Comparison of ENCODE assay signal across 20 cellular contexts in the genomic region with DNA sequence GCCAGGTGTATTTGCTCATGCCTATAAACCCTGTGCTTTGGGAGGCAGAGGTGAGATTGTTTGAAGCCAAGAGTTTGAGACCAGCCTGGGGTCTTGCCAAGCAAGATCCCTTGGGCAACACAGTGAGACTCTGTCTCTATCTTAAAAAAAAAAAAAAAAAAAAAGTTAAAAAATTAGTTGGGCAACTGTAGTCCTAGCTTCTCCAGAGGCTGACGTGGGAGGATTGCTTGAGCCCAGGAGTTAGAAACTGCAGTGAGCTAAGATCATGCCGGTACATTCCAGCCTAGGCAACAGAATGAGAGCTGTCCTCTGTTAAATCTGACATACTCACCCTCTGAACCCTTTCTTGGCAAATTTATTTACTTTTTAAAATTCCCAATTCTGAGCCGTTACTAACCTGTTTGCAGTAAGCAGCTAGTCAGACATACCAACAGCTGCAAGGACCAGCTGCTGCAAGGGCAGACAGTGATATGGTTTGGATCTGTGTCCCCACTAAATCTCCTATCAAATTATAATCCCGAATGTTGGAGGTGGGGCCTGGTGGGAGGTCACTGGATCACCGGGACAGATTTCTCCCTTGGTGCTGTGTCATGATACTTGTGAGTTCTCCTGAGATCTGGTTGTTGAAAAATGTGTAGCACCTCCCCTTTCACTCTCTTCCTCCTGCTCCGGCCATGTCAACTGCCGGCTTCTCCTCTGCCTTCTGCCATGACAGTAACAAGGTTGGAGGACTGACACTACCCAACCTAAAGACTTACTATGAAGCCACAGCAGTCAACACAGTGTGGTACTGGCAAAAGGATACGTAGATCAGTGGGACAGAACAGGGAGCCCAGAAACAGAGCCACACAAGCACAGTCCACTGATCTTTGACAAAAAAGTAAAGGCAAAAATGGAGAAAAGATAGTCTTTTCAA. TPM values are rescaled to one million over a fixed set of nuclear protein-coding genes. Genes with fewer than 3 reads are reported as not detected.
DNase-seq lines count a peak whose midpoint lies in the region; ATAC-seq, FAIRE-seq and TF ChIP-seq lines count a peak whose summit lies in the region.
"Had no signal": no experiment of that assay in that cellular context is flagged by ENCODE, and none has a peak within 500 bp of the region (broad histone marks: within the 10 kb centered on the region; RNA-seq: fewer than 3 reads in every experiment).

No MANE protein-coding gene starts in this region.

- POLR2A ChIA-PET in endothelial cell of umbilical vein (lab: Charles Lee): no interaction called here

- peak; percentile 23 for ATAC-seq in Right ventricle myocardium inferior
- no peak for ATAC-seq in stimulated activated naive B cell treated with anti-CD40 and anti-IgM and Interleukin-4, amounts not matched to agents 10 μg/mL and 1 μg/mL and 100 μg/mL, for 72 hours (replicated peaks)
- ATAC-seq: A549 had no signal

- TF ChIP-seq EP300 in suprapubic skin (IDR thresholded peaks at IDR 0.05): no peak

- H4K20me1 ChIP-seq in endothelial cell of umbilical vein (replicated peaks; ENCODE audit: control insufficient read depth, extremely low read depth, insufficient read depth, low read length): peaks cover 3% of the 10 kb centered on the region

- CTCF ChIA-PET in endothelial cell of umbilical vein (lab: Charles Lee): interaction anchor here (0.7 kb wide), 1 partner anchor 11 kb away, joined by 4 read pairs; a partner anchor contains a TSS

- H3K23ac ChIP-seq in mesenchymal stem cell (ENCODE audit: low read length in 2 of 2): no peak overlapping the region

- no peaks in the 10 kb centered on the region for H3K9me3 ChIP-seq in right atrium auricular region
- H3K9me3 ChIP-seq in endothelial cell of umbilical vein (replicated peaks; ENCODE audit: control insufficient read depth, insufficient read depth, low read length): no peaks in the 10 kb centered on the region
- no peaks in the 10 kb centered on the region for H3K9me3 ChIP-seq in mesenchymal stem cell (ENCODE audit: control insufficient read depth, low read length)
- H3K9me3 ChIP-seq in suprapubic skin: no peaks in the 10 kb centered on the region
- H3K9me3 ChIP-seq: A549, ovary, tibial artery had no signal

- no peaks in the 10 kb centered on the region for H3K27me3 ChIP-seq in right atrium auricular region
- H3K27me3 ChIP-seq in endothelial cell of umbilical vein (ENCODE audit: control insufficient read depth in 2 of 2, insufficient read depth in 2 of 2, low read length in 2 of 2): no peaks in the 10 kb centered on the region
- H3K27me3 ChIP-seq in mesenchymal stem cell (ENCODE audit: control insufficient read depth in 1 of 2, insufficient read depth in 1 of 2, low read length in 2 of 2): no peaks in the 10 kb centered on the region
- no peaks in the 10 kb centered on the region for H3K27me3 ChIP-seq in suprapubic skin
- H3K27me3 ChIP-seq: ovary, tibial artery had no signal

- no peak overlapping the region for H4K91ac ChIP-seq in mesenchymal stem cell (ENCODE audit: low read length)

- no peaks in the 10 kb centered on the region for H3K9me1 ChIP-seq in endothelial cell of umbilical vein (replicated peaks; ENCODE audit: control insufficient read depth, extremely low read depth, insufficient read depth, low read length)

- H3K27ac ChIP-seq in right atrium auricular region (no peak overlapping the region), endothelial cell of umbilical vein (ENCODE audit: insufficient read depth, low read depth, low read length) (no peak overlapping the region), mesenchymal stem cell (ENCODE audit: low read length, poor library complexity, severe bottlenecking) (no peak overlapping the region), suprapubic skin (no peak overlapping the region)
- H3K27ac ChIP-seq: A549, ovary, tibial artery had no signal

- intact Hi-C loops in Right ventricle myocardium inferior (cut with DNase I): no loop called here
- intact Hi-C loops in endothelial cell of umbilical vein (cut with micrococcal nuclease): no loop called here

- H2AFZ ChIP-seq in endothelial cell of umbilical vein (ENCODE audit: low read depth, low read length) (no peak overlapping the region), mesenchymal stem cell (ENCODE audit: low read depth, low read length) (no peak overlapping the region)

- H3K4me1 Mint-ChIP-seq in stimulated activated naive B cell treated with anti-CD40 and anti-IgM and Interleukin-4, amounts not matched to agents 10 μg/mL and 1 μg/mL and 100 μg/mL, for 72 hours: peaks cover 38 to 63% of the 10 kb centered on the region in 2 donors

- peaks cover 0 to 9% of the 10 kb centered on the region in 2 donors for H3K4me1 ChIP-seq in right atrium auricular region
- H3K4me1 ChIP-seq in endothelial cell of umbilical vein (ENCODE audit: control insufficient read depth, extremely low read depth, insufficient read depth, low read length): no peaks in the 10 kb centered on the region
- peaks cover 7% of the 10 kb centered on the region for H3K4me1 ChIP-seq in mesenchymal stem cell (ENCODE audit: control insufficient read depth, insufficient read depth, low read depth, low read length)
- H3K4me1 ChIP-seq in suprapubic skin: no peaks in the 10 kb centered on the region
- H3K4me1 ChIP-seq: A549 had no signal

- H3K14ac ChIP-seq in mesenchymal stem cell (ENCODE audit: low read length in 2 of 2): no peak overlapping the region

- H2BK12ac ChIP-seq in mesenchymal stem cell (ENCODE audit: low read length in 2 of 2): no peak overlapping the region

- H3K79me1 ChIP-seq in mesenchymal stem cell (replicated peaks; ENCODE audit: low read length, poor library complexity, severe bottlenecking): peaks cover 34% of the 10 kb centered on the region

- H3K4me3 Mint-ChIP-seq in stimulated activated naive B cell treated with anti-CD40 and anti-IgM and Interleukin-4, amounts not matched to agents 10 μg/mL and 1 μg/mL and 100 μg/mL, for 72 hours: no peak overlapping the region
- H3K4me3 Mint-ChIP-seq: activated CD4-positive, alpha-beta memory T cell treated with anti-CD3 and anti-CD28 coated beads, Interleukin-2, amount 10 ng/mL, durations not matched to agents 7 days and 5 days had no signal

- no peak overlapping the region for H2BK5ac ChIP-seq in mesenchymal stem cell (ENCODE audit: low read depth, low read length, poor library complexity, severe bottlenecking)

- H3K4me3 ChIP-seq in right atrium auricular region (no peak overlapping the region), endothelial cell of umbilical vein (replicated peaks in 1 of 3; ENCODE audit: insufficient read depth in 1 of 3, low read depth in 1 of 3, low read length in 3 of 3) (no peak overlapping the region), mesenchymal stem cell (ENCODE audit: insufficient read depth in 1 of 2, low read depth in 1 of 2, low read length in 2 of 2) (no peak overlapping the region), suprapubic skin (no peak overlapping the region)
- H3K4me3 ChIP-seq: A549, ovary, tibial artery had no signal

- no peak overlapping the region for H2BK120ac ChIP-seq in mesenchymal stem cell (ENCODE audit: low read depth, low read length)

- no peak for TF ChIP-seq POLR2A in endothelial cell of umbilical vein (IDR thresholded peaks at IDR 0.05; ENCODE audit: low read depth, low read length)
- no peak for TF ChIP-seq POLR2A in suprapubic skin (IDR thresholded peaks at IDR 0.05)

- dilution Hi-C loops in endothelial cell of umbilical vein (cut with MboI; ENCODE audit: extremely low pct_ligation_motif_present, low sequenced_read_pairs): no loop called here

- H2BK15ac ChIP-seq in mesenchymal stem cell (ENCODE audit: low read depth, poor library complexity, severe bottlenecking): no peak overlapping the region

- TF ChIP-seq CTCF in right atrium auricular region (IDR thresholded peaks at IDR 0.05) (no peak), endothelial cell of umbilical vein (IDR thresholded peaks at IDR 0.05; ENCODE audit: extremely low read depth in 1 of 2, insufficient read depth in 1 of 2, low read depth in 1 of 2, low read length in 2 of 2) (no peak), suprapubic skin (IDR thresholded peaks at IDR 0.05) (no peak)

- peaks cover 24% of the 10 kb centered on the region for H3K36me3 ChIP-seq in right atrium auricular region
- H3K36me3 ChIP-seq in endothelial cell of umbilical vein (ENCODE audit: control insufficient read depth in 2 of 2, extremely low read depth in 1 of 2, insufficient read depth in 2 of 2, low read length in 2 of 2): peaks cover 7 to 15% of the 10 kb centered on the region in 2 experiments
- H3K36me3 ChIP-seq in mesenchymal stem cell (ENCODE audit: control insufficient read depth in 1 of 2, insufficient read depth in 2 of 2, low read depth in 1 of 2, low read length in 2 of 2): peaks cover 19 to 50% of the 10 kb centered on the region in 2 experiments
- H3K36me3 ChIP-seq in suprapubic skin: peaks cover 46% of the 10 kb centered on the region
- H3K36me3 ChIP-seq: ovary had no signal

- peaks cover 62% of the 10 kb centered on the region for H3K79me2 ChIP-seq in endothelial cell of umbilical vein (ENCODE audit: control insufficient read depth, insufficient read depth, low read length)

- DNase-seq in Right ventricle myocardium inferior (ENCODE audit: missing footprints) (no peak), right atrium auricular region (ENCODE audit: low spot score) (no peak), endothelial cell of umbilical vein (ENCODE audit: low read depth, low spot score) (no peak), mesenchymal stem cell (no peak), suprapubic skin (ENCODE audit: low spot score in 2 of 2) (no peak), cerebellar cortex (ENCODE audit: low spot score) (no peak)
- no peak for DNase-seq in stimulated activated naive B cell treated with anti-CD40 and anti-IgM and Interleukin-4, amounts not matched to agents 10 μg/mL and 1 μg/mL and 100 μg/mL, for 72 hours
- DNase-seq in activated naive CD4-positive, alpha-beta T cell treated with anti-CD3 and anti-CD28 coated beads, Interleukin-2, amount 50 U/mL, for 16 hours: no peak
- DNase-seq: activated CD4-positive, alpha-beta memory T cell treated with anti-CD3 and anti-CD28 coated beads, Interleukin-2, amount 10 ng/mL, durations not matched to agents 7 days and 5 days; activated effector memory CD4-positive, alpha-beta T cell treated with Interleukin-2 at 50 U/mL for 16 hours; CD4-positive, CD25-positive, alpha-beta regulatory T cell; foreskin fibroblast; H7; IMR-90; midbrain; NCI-H1092; NCI-H2227 treated with DMSO at 0.1 percent for 48 hours; tibial artery had no signal

- WGBS in mesenchymal stem cell: 92% methylated on average over 6 of the region's 8 CpGs
- WGBS in suprapubic skin: 77% methylated on average over 8 of the region's 8 CpGs

- H3K27ac Mint-ChIP-seq in stimulated activated naive B cell treated with anti-CD40 and anti-IgM and Interleukin-4, amounts not matched to agents 10 μg/mL and 1 μg/mL and 100 μg/mL, for 72 hours: peak overlapping the region; percentile 37
- H3K27ac Mint-ChIP-seq: activated CD4-positive, alpha-beta memory T cell treated with anti-CD3 and anti-CD28 coated beads, Interleukin-2, amount 10 ng/mL, durations not matched to agents 7 days and 5 days had no signal

- H3K4me2 ChIP-seq in endothelial cell of umbilical vein (ENCODE audit: insufficient read depth, low read length) (no peak overlapping the region), mesenchymal stem cell (ENCODE audit: low read length, poor library complexity, severe bottlenecking) (no peak overlapping the region)
- H3K4me2 ChIP-seq: A549 had no signal

- no peaks in the 10 kb centered on the region for H3K27me3 Mint-ChIP-seq in stimulated activated naive B cell treated with anti-CD40 and anti-IgM and Interleukin-4, amounts not matched to agents 10 μg/mL and 1 μg/mL and 100 μg/mL, for 72 hours
- H3K27me3 Mint-ChIP-seq: activated CD4-positive, alpha-beta memory T cell treated with anti-CD3 and anti-CD28 coated beads, Interleukin-2, amount 10 ng/mL, durations not matched to agents 7 days and 5 days; CD4-positive, CD25-positive, alpha-beta regulatory T cell had no signal

- FAIRE-seq in endothelial cell of umbilical vein (lab: Jason Lieb, UNC): peak; percentile 8
- FAIRE-seq: A549 had no signal

- no peaks in the 10 kb centered on the region for H3K9me3 Mint-ChIP-seq in stimulated activated naive B cell treated with anti-CD40 and anti-IgM and Interleukin-4, amounts not matched to agents 10 μg/mL and 1 μg/mL and 100 μg/mL, for 72 hours
- H3K9me3 Mint-ChIP-seq: activated CD4-positive, alpha-beta memory T cell treated with anti-CD3 and anti-CD28 coated beads, Interleukin-2, amount 10 ng/mL, durations not matched to agents 7 days and 5 days; CD4-positive, CD25-positive, alpha-beta regulatory T cell had no signal

- H3K4ac ChIP-seq in mesenchymal stem cell (ENCODE audit: low read depth in 1 of 2, low read length in 2 of 2): no peak overlapping the region

- no peak overlapping the region for H2AK5ac ChIP-seq in mesenchymal stem cell (ENCODE audit: low read length, severe bottlenecking)

- H3K18ac ChIP-seq in mesenchymal stem cell (ENCODE audit: low read depth in 1 of 2, low read length in 2 of 2): no peak overlapping the region

- no TSS peak for BruUV-seq in endothelial cell of umbilical vein (replicated peaks; lab: Mats Ljungman, UMichigan)

- H4K8ac ChIP-seq in mesenchymal stem cell (ENCODE audit: low read length): no peak overlapping the region

- H3K9ac ChIP-seq in endothelial cell of umbilical vein (replicated peaks; ENCODE audit: extremely low read depth, insufficient read depth, low read length) (no peak overlapping the region), mesenchymal stem cell (ENCODE audit: low read length) (peak overlapping the region; percentile 44)

- peaks cover 49 to 74% of the 10 kb centered on the region in 2 donors for H3K36me3 Mint-ChIP-seq in stimulated activated naive B cell treated with anti-CD40 and anti-IgM and Interleukin-4, amounts not matched to agents 10 μg/mL and 1 μg/mL and 100 μg/mL, for 72 hours

RNA-seq across cellular contexts. Expression of a gene that starts 10.6 kb away (rescaled TPM):
- total RNA-seq in Right ventricle myocardium inferior: 154 TPM
- total RNA-seq in right atrium auricular region: 10 to 100 TPM; 68.0 to 70.6 TPM
- 133 and 136 TPM in 2 replicates for total RNA-seq in endothelial cell of umbilical vein
- 153 and 160 TPM in 2 replicates for polyA plus RNA-seq in endothelial cell of umbilical vein
- polyA plus RNA-seq in endothelial cell of umbilical vein (2011; cell fraction: cytosol; rRNA removed): 135 and 150 TPM in 2 replicates
- polyA plus RNA-seq in endothelial cell of umbilical vein (2011; cell fraction: nucleus; rRNA removed): 108 and 109 TPM in 2 replicates
- 67.7 and 92.7 TPM in 2 replicates for polyA plus RNA-seq in endothelial cell of umbilical vein (2012)
- 139 and 149 TPM in 2 replicates for polyA minus RNA-seq in endothelial cell of umbilical vein
- polyA minus RNA-seq in endothelial cell of umbilical vein (2011; cell fraction: cytosol; rRNA and poly(A)+ RNA removed): 85.5 TPM
- 40.8 and 68.6 TPM in 2 replicates for polyA minus RNA-seq in endothelial cell of umbilical vein (2011; cell fraction: nucleus; rRNA and poly(A)+ RNA removed)
- polyA plus RNA-seq in mesenchymal stem cell (2013, experiment 1 of 2): 64.4 TPM
- 59.8 TPM for polyA plus RNA-seq in mesenchymal stem cell (2013, experiment 2 of 2)
- total RNA-seq in suprapubic skin: 10 to 100 TPM; 55.7 to 70.0 (median 60.6) TPM
